In the genomic region with DNA sequence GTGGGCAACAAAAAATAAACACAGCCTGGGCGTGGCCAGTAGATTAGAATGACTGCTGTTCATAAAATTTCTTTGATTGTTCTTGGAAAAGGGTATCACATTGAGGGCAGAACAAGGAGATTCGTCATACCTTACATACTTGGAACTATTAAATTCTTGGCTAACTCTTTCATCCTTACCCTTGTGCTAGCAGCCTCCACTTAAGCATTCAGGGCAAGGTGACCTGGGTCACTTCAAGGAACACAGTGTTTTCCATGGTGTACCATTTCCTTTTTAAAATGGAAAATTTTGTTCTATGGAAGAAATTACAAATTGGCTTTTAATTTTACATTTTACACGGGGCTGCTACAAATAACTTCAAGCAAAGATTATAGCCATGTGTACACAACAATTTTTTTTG, we compare ENCODE assay signal across 1 cellular context.
TF ChIP-seq lines count a peak whose summit lies in the region.

No MANE protein-coding gene starts in this region.

TF ChIP-seq in GM23338, 12 proteins besides CTCF, POLR2A, EP300 and RAD21 (continued from another document):
- TF ChIP-seq CREB1 (CRISPR knock-in tag; IDR thresholded peaks at IDR 0.05; ENCODE audit: low read depth) = no peak
- no peak for TF ChIP-seq ZNF331 (CRISPR knock-in tag; IDR thresholded peaks at IDR 0.05; ENCODE audit: low read depth)
- TF ChIP-seq, protein P1, sequence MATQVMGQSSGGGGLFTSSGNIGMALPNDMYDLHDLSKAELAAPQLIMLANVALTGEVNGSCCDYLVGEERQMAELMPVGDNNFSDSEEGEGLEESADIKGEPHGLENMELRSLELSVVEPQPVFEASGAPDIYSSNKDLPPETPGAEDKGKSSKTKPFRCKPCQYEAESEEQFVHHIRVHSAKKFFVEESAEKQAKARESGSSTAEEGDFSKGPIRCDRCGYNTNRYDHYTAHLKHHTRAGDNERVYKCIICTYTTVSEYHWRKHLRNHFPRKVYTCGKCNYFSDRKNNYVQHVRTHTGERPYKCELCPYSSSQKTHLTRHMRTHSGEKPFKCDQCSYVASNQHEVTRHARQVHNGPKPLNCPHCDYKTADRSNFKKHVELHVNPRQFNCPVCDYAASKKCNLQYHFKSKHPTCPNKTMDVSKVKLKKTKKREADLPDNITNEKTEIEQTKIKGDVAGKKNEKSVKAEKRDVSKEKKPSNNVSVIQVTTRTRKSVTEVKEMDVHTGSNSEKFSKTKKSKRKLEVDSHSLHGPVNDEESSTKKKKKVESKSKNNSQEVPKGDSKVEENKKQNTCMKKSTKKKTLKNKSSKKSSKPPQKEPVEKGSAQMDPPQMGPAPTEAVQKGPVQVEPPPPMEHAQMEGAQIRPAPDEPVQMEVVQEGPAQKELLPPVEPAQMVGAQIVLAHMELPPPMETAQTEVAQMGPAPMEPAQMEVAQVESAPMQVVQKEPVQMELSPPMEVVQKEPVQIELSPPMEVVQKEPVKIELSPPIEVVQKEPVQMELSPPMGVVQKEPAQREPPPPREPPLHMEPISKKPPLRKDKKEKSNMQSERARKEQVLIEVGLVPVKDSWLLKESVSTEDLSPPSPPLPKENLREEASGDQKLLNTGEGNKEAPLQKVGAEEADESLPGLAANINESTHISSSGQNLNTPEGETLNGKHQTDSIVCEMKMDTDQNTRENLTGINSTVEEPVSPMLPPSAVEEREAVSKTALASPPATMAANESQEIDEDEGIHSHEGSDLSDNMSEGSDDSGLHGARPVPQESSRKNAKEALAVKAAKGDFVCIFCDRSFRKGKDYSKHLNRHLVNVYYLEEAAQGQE (IDR thresholded peaks at IDR 0.05; ENCODE audit: unreplicated experiment) = no peak
- TF ChIP-seq, protein P2, sequence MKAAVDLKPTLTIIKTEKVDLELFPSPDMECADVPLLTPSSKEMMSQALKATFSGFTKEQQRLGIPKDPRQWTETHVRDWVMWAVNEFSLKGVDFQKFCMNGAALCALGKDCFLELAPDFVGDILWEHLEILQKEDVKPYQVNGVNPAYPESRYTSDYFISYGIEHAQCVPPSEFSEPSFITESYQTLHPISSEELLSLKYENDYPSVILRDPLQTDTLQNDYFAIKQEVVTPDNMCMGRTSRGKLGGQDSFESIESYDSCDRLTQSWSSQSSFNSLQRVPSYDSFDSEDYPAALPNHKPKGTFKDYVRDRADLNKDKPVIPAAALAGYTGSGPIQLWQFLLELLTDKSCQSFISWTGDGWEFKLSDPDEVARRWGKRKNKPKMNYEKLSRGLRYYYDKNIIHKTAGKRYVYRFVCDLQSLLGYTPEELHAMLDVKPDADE (IDR thresholded peaks at IDR 0.05) = no peak
TF ChIP-seq in GM23338: peak in this region for 0.
